In genomic region chr5:142403583-142403982, GRCh38 we compare ENCODE assay signal across 15 cellular contexts.
DNase-seq lines count a peak whose midpoint lies in the region; ATAC-seq lines count a peak whose summit lies in the region.
"Had no signal": no experiment of that assay in that cellular context is flagged by ENCODE, and none has a peak within 500 bp of the region (broad histone marks: within the 10 kb centered on the region; RNA-seq: fewer than 3 reads in every experiment).

No MANE protein-coding gene starts in this region.

- H2BK5ac ChIP-seq in trophoblast cell (ENCODE audit: low read depth, low read length, poor library complexity) = no peak overlapping the region

- 44 to 45% methylated on average over 7 of the region's 7 CpGs for WGBS in esophagus, 2 donors
- WGBS in trophoblast cell (ENCODE audit: extremely low coverage, insufficient coverage, insufficient read length) = no CpG with 5 or more reads among the region's 7 CpGs

- no peak overlapping the region for H3K18ac ChIP-seq in trophoblast cell (ENCODE audit: low read length)

- H3K4me1 Mint-ChIP-seq in CD8-positive, alpha-beta memory T cell = peaks cover 0 to 11% (median 0%) of the 10 kb centered on the region in 3 donors

- H3K27me3 ChIP-seq in esophagus (ENCODE audit: control insufficient read depth in 1 of 2, insufficient read depth in 2 of 2, low read length in 2 of 2) (no peaks in the 10 kb centered on the region), trophoblast cell (ENCODE audit: insufficient read depth, low read length) (no peaks in the 10 kb centered on the region)
- H3K27me3 ChIP-seq in CD8-positive, alpha-beta memory T cell (ENCODE audit: insufficient read depth, low read length, poor library complexity, severe bottlenecking) = no peaks in the 10 kb centered on the region
- H3K27me3 ChIP-seq: MG63 had no signal

- H2AFZ ChIP-seq in trophoblast cell (ENCODE audit: insufficient read depth, low read length, poor library complexity) = no peak overlapping the region

- H3K79me2 ChIP-seq in trophoblast cell (ENCODE audit: control insufficient read depth, insufficient read depth, low read length, poor library complexity) = no peaks in the 10 kb centered on the region

- H3K9me3 ChIP-seq in esophagus (ENCODE audit: control insufficient read depth in 2 of 2, insufficient read depth in 1 of 2, low read depth in 1 of 2, low read length in 1 of 2) = no peaks in the 10 kb centered on the region
- no peaks in the 10 kb centered on the region for H3K9me3 ChIP-seq in trophoblast cell (ENCODE audit: insufficient read depth, low read depth, low read length)
- H3K9me3 ChIP-seq in CD8-positive, alpha-beta memory T cell (ENCODE audit: low read length) = no peaks in the 10 kb centered on the region
- H3K9me3 ChIP-seq: MG63 had no signal

- peaks cover 6% of the 10 kb centered on the region for H3K79me1 ChIP-seq in trophoblast cell (ENCODE audit: low read length)

- H4K91ac ChIP-seq in trophoblast cell (ENCODE audit: low read depth, low read length) = peak overlapping the region; percentile 33

- H3K4me3 ChIP-seq in esophagus (ENCODE audit: low read depth in 1 of 2, low read length in 2 of 2) (no peak overlapping the region), trophoblast cell (ENCODE audit: low read depth, low read length) (no peak overlapping the region)
- no peak overlapping the region for H3K4me3 ChIP-seq in CD8-positive, alpha-beta memory T cell (ENCODE audit: low read length)
- H3K4me3 ChIP-seq: MG63 had no signal

- H3K27ac ChIP-seq in esophagus (ENCODE audit: low read depth in 2 of 2, low read length in 1 of 2) (peak overlapping the region; percentile 36 to 65), trophoblast cell (ENCODE audit: low read depth, low read length) (no peak overlapping the region)
- no peak overlapping the region for H3K27ac ChIP-seq in CD8-positive, alpha-beta memory T cell (ENCODE audit: low read depth, low read length)

- peak overlapping the region; percentile 11 for H3K4me2 ChIP-seq in trophoblast cell (ENCODE audit: low read length)

- no peak overlapping the region for H3K14ac ChIP-seq in trophoblast cell (ENCODE audit: low read length)

- no peaks in the 10 kb centered on the region for H3K36me3 Mint-ChIP-seq in CD8-positive, alpha-beta memory T cell

- H2BK12ac ChIP-seq in trophoblast cell (ENCODE audit: low read length) = no peak overlapping the region

- no peak overlapping the region for H3K9ac ChIP-seq in trophoblast cell (ENCODE audit: low read length)

- H4K8ac ChIP-seq in trophoblast cell (ENCODE audit: low read depth, low read length) = no peak overlapping the region

- POLR2A ChIA-PET in CD8-positive, alpha-beta memory T cell (lab: Charles Lee) = no interaction called here

- H3K4me3 Mint-ChIP-seq in CD8-positive, alpha-beta memory T cell = no peak overlapping the region
- H3K4me3 Mint-ChIP-seq: activated CD8-positive, alpha-beta T cell treated with anti-CD3 and anti-CD28 coated beads, Interleukin-2, amount 10 ng/mL, durations not matched to agents 7 days and 5 days; T-helper 2 cell treated with Interferon-gamma antibody and Interleukin-4, amounts not matched to agents 5 μg/mL and 100 μg/mL, for 36 hours had no signal

- DNase-seq in DMS79 treated with DMSO at 0.1 percent for 48 hours (lab: John Stamatoyannopoulos, UW) (peak; percentile 17), NCI-H510A (lab: John Stamatoyannopoulos, UW) (peak; percentile 34), trophoblast cell (peak; percentile 65 to 97), glomerular visceral epithelial cell (ENCODE audit: extremely low spot score) (no peak)
- DNase-seq in CD8-positive, alpha-beta memory T cell = no peak
- DNase-seq: activated CD8-positive, alpha-beta T cell treated with anti-CD3 and anti-CD28 coated beads, Interleukin-2, amount 10 ng/mL, durations not matched to agents 7 days and 5 days; activated gamma-delta T cell treated with Interleukin-2 at 50 U/mL for 16 hours; hippocampal formation; MG63; NCI-H2227 treated with DMSO at 0.1 percent for 48 hours; retina had no signal

- H3K4ac ChIP-seq in trophoblast cell (ENCODE audit: low read depth, low read length) = no peak overlapping the region

- no peak overlapping the region for H3K27ac Mint-ChIP-seq in CD8-positive, alpha-beta memory T cell
- H3K27ac Mint-ChIP-seq: activated CD8-positive, alpha-beta T cell treated with anti-CD3 and anti-CD28 coated beads, Interleukin-2, amount 10 ng/mL, durations not matched to agents 7 days and 5 days; T-helper 2 cell treated with Interferon-gamma antibody and Interleukin-4, amounts not matched to agents 5 μg/mL and 100 μg/mL, for 36 hours had no signal

- H3K27me3 Mint-ChIP-seq in CD8-positive, alpha-beta memory T cell = peaks cover 0 to 3% of the 10 kb centered on the region in 2 donors

- H2AK5ac ChIP-seq in trophoblast cell (ENCODE audit: low read length) = no peak overlapping the region

- H3K36me3 ChIP-seq in esophagus (ENCODE audit: control insufficient read depth in 2 of 2, insufficient read depth in 2 of 2, low read length in 1 of 2) (no peaks in the 10 kb centered on the region), trophoblast cell (ENCODE audit: control insufficient read depth in 1 of 2, insufficient read depth in 2 of 2, low read length in 2 of 2) (no peaks in the 10 kb centered on the region)
- no peaks in the 10 kb centered on the region for H3K36me3 ChIP-seq in CD8-positive, alpha-beta memory T cell (ENCODE audit: insufficient read depth, low read length)
- H3K36me3 ChIP-seq: MG63 had no signal

- CTCF ChIA-PET in CD8-positive, alpha-beta memory T cell (lab: Charles Lee) = no interaction called here

- no peak overlapping the region for H3K23ac ChIP-seq in trophoblast cell (ENCODE audit: low read length)

- no peak overlapping the region for H4K12ac ChIP-seq in trophoblast cell (ENCODE audit: low read depth, low read length)

- no peaks in the 10 kb centered on the region for H3K9me3 Mint-ChIP-seq in CD8-positive, alpha-beta memory T cell
- H3K9me3 Mint-ChIP-seq: T-helper 2 cell treated with Interferon-gamma antibody and Interleukin-4, amounts not matched to agents 5 μg/mL and 100 μg/mL, for 36 hours had no signal

- no peak overlapping the region for H2BK120ac ChIP-seq in trophoblast cell (ENCODE audit: insufficient read depth, low read length, poor library complexity)

- H3K4me1 ChIP-seq in esophagus (ENCODE audit: control insufficient read depth in 2 of 2, insufficient read depth in 2 of 2, low read length in 1 of 2) (peaks cover 2 to 3% of the 10 kb centered on the region in 2 donors), trophoblast cell (ENCODE audit: control insufficient read depth in 1 of 2, insufficient read depth in 2 of 2, low read length in 2 of 2) (peaks cover 4 to 7% of the 10 kb centered on the region in 2 experiments)
- no peaks in the 10 kb centered on the region for H3K4me1 ChIP-seq in CD8-positive, alpha-beta memory T cell (ENCODE audit: insufficient read depth, low read length)

- ATAC-seq in HG03175 (IDR thresholded peaks at IDR 0.05; ENCODE audit: unreplicated experiment) = no peak
- no peak for ATAC-seq in GM21717 (IDR thresholded peaks at IDR 0.05; ENCODE audit: unreplicated experiment)
- ATAC-seq: activated CD8-positive, alpha-beta T cell treated with anti-CD3 and anti-CD28 coated beads, Interleukin-2, amount 10 ng/mL, durations not matched to agents 7 days and 5 days had no signal

Comparison
In these comparisons a context has a peak if more than half of its experiments do, and no peak if none do; other contexts are left out.
1. DNase-seq: peak in DMS79 treated with DMSO at 0.1 percent for 48 hours (single experiment), NCI-H510A (single experiment) and trophoblast cell (2 of 2); none in glomerular visceral epithelial cell (single experiment) and CD8-positive, alpha-beta memory T cell (0 of 5).
2. H3K27ac ChIP-seq: peak in esophagus (2 of 2); none in trophoblast cell (single experiment) and CD8-positive, alpha-beta memory T cell (single experiment).